In genomic region chr1:197910120-197911110, GRCh38 we compare ENCODE assay signal across 13 cellular contexts. TPM values are rescaled to one million over a fixed set of nuclear protein-coding genes. Genes with fewer than 3 reads are reported as not detected.
DNase-seq lines count a peak whose midpoint lies in the region; ATAC-seq and TF ChIP-seq lines count a peak whose summit lies in the region.
"Had no signal": no experiment of that assay in that cellular context is flagged by ENCODE, and none has a peak within 500 bp of the region (broad histone marks: within the 10 kb centered on the region; RNA-seq: fewer than 3 reads in every experiment).

No MANE protein-coding gene starts in this region.

- H3K9me3 ChIP-seq in esophagus squamous epithelium: no peaks in the 10 kb centered on the region

- no peak for ATAC-seq in stimulated activated naive CD8-positive, alpha-beta T cell treated with anti-CD3 and anti-CD28 coated beads, Interleukin-15, Interleukin-2, amounts not matched to agents 100 U/mL and 50 U/mL, for 24 hours
- ATAC-seq in activated naive CD8-positive, alpha-beta T cell treated with anti-CD3 and anti-CD28 coated beads, Interleukin-2, amount 10 ng/mL, durations not matched to agents 7 days and 5 days (ENCODE audit: low read depth): no peak
- ATAC-seq in GM18867 (IDR thresholded peaks at IDR 0.05; ENCODE audit: unreplicated experiment) (no peak), GM19463 (IDR thresholded peaks at IDR 0.05; ENCODE audit: unreplicated experiment) (no peak)

- no peak overlapping the region for H4K5ac ChIP-seq in mesendoderm (ENCODE audit: low read length)

- no peaks in the 10 kb centered on the region for H3K79me2 ChIP-seq in mesendoderm (ENCODE audit: control insufficient read depth, insufficient read depth, low read length)

- H3K4me1 Mint-ChIP-seq in stimulated activated naive CD8-positive, alpha-beta T cell treated with anti-CD3 and anti-CD28 coated beads, Interleukin-15, Interleukin-2, amounts not matched to agents 100 ng/mL and 50 ng/mL, for 24 hours (ENCODE audit: low read depth): peaks cover 50% of the 10 kb centered on the region
- H3K4me1 Mint-ChIP-seq in activated naive CD8-positive, alpha-beta T cell treated with anti-CD3 and anti-CD28 coated beads, Interleukin-2, amount 10 ng/mL, durations not matched to agents 7 days and 5 days: peaks cover 56% of the 10 kb centered on the region

- H2BK15ac ChIP-seq in mesendoderm (replicated peaks; ENCODE audit: low read depth): no peak overlapping the region

- TF ChIP-seq CTCF in esophagus squamous epithelium (IDR thresholded peaks at IDR 0.05): no peak

- no peak overlapping the region for H3K4me2 ChIP-seq in mesendoderm (ENCODE audit: low read length)

- H3K79me1 ChIP-seq in mesendoderm (ENCODE audit: low read length): no peaks in the 10 kb centered on the region

- H2BK5ac ChIP-seq in mesendoderm (ENCODE audit: low read length): no peak overlapping the region

- no peaks in the 10 kb centered on the region for H3K36me3 Mint-ChIP-seq in stimulated activated naive CD8-positive, alpha-beta T cell treated with anti-CD3 and anti-CD28 coated beads, Interleukin-15, Interleukin-2, amounts not matched to agents 100 ng/mL and 50 ng/mL, for 24 hours (ENCODE audit: low read depth)
- H3K36me3 Mint-ChIP-seq in activated naive CD8-positive, alpha-beta T cell treated with anti-CD3 and anti-CD28 coated beads, Interleukin-2, amount 10 ng/mL, durations not matched to agents 7 days and 5 days: peaks cover 1% of the 10 kb centered on the region

- peaks cover 98% of the 10 kb centered on the region for H3K27me3 Mint-ChIP-seq in stimulated activated naive CD8-positive, alpha-beta T cell treated with anti-CD3 and anti-CD28 coated beads, Interleukin-15, Interleukin-2, amounts not matched to agents 100 ng/mL and 50 ng/mL, for 24 hours
- peaks cover 97% of the 10 kb centered on the region for H3K27me3 Mint-ChIP-seq in activated naive CD8-positive, alpha-beta T cell treated with anti-CD3 and anti-CD28 coated beads, Interleukin-2, amount 10 ng/mL, durations not matched to agents 7 days and 5 days

- H2AK5ac ChIP-seq in mesendoderm (ENCODE audit: low read length): no peak overlapping the region

- H3K27ac ChIP-seq in mesendoderm (ENCODE audit: low read depth, low read length): no peak overlapping the region
- no peak overlapping the region for H3K27ac ChIP-seq in esophagus squamous epithelium
- H3K27ac ChIP-seq: KMS-11 had no signal

- no peak overlapping the region for H3K9ac ChIP-seq in mesendoderm (ENCODE audit: low read length)
- H3K9ac ChIP-seq: KMS-11 had no signal

- no peak for TF ChIP-seq POLR2A in esophagus squamous epithelium (IDR thresholded peaks at IDR 0.05)

- H3K18ac ChIP-seq in mesendoderm (ENCODE audit: low read length): no peak overlapping the region

- H4K8ac ChIP-seq in mesendoderm (ENCODE audit: low read depth, low read length): no peak overlapping the region

- H3K27me3 ChIP-seq in mesendoderm (ENCODE audit: insufficient read depth, low read length, poor library complexity) (peaks cover 87% of the 10 kb centered on the region), esophagus squamous epithelium (peaks cover 14 to 100% (median 65%) of the 10 kb centered on the region in 4 donors)

- H3K36me3 ChIP-seq in mesendoderm (ENCODE audit: control insufficient read depth, insufficient read depth, low read length): no peaks in the 10 kb centered on the region
- no peaks in the 10 kb centered on the region for H3K36me3 ChIP-seq in esophagus squamous epithelium

- H3K4me3 Mint-ChIP-seq in stimulated activated naive CD8-positive, alpha-beta T cell treated with anti-CD3 and anti-CD28 coated beads, Interleukin-15, Interleukin-2, amounts not matched to agents 100 ng/mL and 50 ng/mL, for 24 hours: peak overlapping the region; percentile 82
- peak overlapping the region; percentile 93 for H3K4me3 Mint-ChIP-seq in activated naive CD8-positive, alpha-beta T cell treated with anti-CD3 and anti-CD28 coated beads, Interleukin-2, amount 10 ng/mL, durations not matched to agents 7 days and 5 days

- peak overlapping the region; percentile 47 for H3K27ac Mint-ChIP-seq in stimulated activated naive CD8-positive, alpha-beta T cell treated with anti-CD3 and anti-CD28 coated beads, Interleukin-15, Interleukin-2, amounts not matched to agents 100 ng/mL and 50 ng/mL, for 24 hours
- peak overlapping the region; percentile 25 for H3K27ac Mint-ChIP-seq in activated naive CD8-positive, alpha-beta T cell treated with anti-CD3 and anti-CD28 coated beads, Interleukin-2, amount 10 ng/mL, durations not matched to agents 7 days and 5 days

- DNase-seq in stimulated activated naive CD8-positive, alpha-beta T cell treated with anti-CD3 and anti-CD28 coated beads, Interleukin-15, Interleukin-2, amounts not matched to agents 100 U/mL and 50 U/mL, for 24 hours: no peak
- no peak for DNase-seq in activated naive CD8-positive, alpha-beta T cell treated with anti-CD3 and anti-CD28 coated beads, Interleukin-2, amount 10 ng/mL, durations not matched to agents 7 days and 5 days
- DNase-seq in mesendoderm (no peak), esophagus squamous epithelium (lab: John Stamatoyannopoulos, UW) (no peak), glomerular visceral epithelial cell (ENCODE audit: extremely low spot score) (no peak)
- DNase-seq: cerebellar nuclear complex, midbrain had no signal

- H3K23ac ChIP-seq in mesendoderm (ENCODE audit: low read length): peak overlapping the region; percentile 3

- H3K4me3 ChIP-seq in mesendoderm (ENCODE audit: low read length) (no peak overlapping the region), esophagus squamous epithelium (peak overlapping the region in 2 of 4 donors; percentile 16 to 46)

- no peaks in the 10 kb centered on the region for H3K9me3 Mint-ChIP-seq in stimulated activated naive CD8-positive, alpha-beta T cell treated with anti-CD3 and anti-CD28 coated beads, Interleukin-15, Interleukin-2, amounts not matched to agents 100 ng/mL and 50 ng/mL, for 24 hours
- H3K9me3 Mint-ChIP-seq in activated naive CD8-positive, alpha-beta T cell treated with anti-CD3 and anti-CD28 coated beads, Interleukin-2, amount 10 ng/mL, durations not matched to agents 7 days and 5 days: no peaks in the 10 kb centered on the region

- no peak overlapping the region for H2BK120ac ChIP-seq in mesendoderm (ENCODE audit: low read depth, low read length)

- no peak overlapping the region for H3K56ac ChIP-seq in mesendoderm (ENCODE audit: low read length)

- H3K4me1 ChIP-seq in mesendoderm (ENCODE audit: control insufficient read depth, low read depth, low read length) (peaks cover 2% of the 10 kb centered on the region), esophagus squamous epithelium (peaks cover 32 to 60% (median 33%) of the 10 kb centered on the region in 3 donors)

- no CpG with 5 or more reads among the region's 48 CpGs for WGBS in mesendoderm (ENCODE audit: extremely low coverage, insufficient coverage, low lambda C conversion rate)
- WGBS in esophagus squamous epithelium, 2 donors: 7 to 12% methylated on average over 31 to 36 of the region's 48 CpGs

- intact Hi-C loops in esophagus squamous epithelium (cut with DNase I): no loop called here

- POLR2A ChIA-PET in activated naive CD8-positive, alpha-beta T cell treated with anti-CD3 and anti-CD28 coated beads, Interleukin-2, amount 10 ng/mL, durations not matched to agents 7 days and 5 days (lab: Charles Lee): interaction anchor here (0.8 kb wide), 1 partner anchor 8 kb away, joined by 4 read pairs; the partner anchor contains the start of gene C1orf53

- H3K4ac ChIP-seq in mesendoderm (ENCODE audit: low read depth, low read length): no peak overlapping the region

RNA-seq across cellular contexts. Expression of gene LHX9, which starts 6.8 kb away (rescaled TPM):
- not detected for total RNA-seq in activated naive CD8-positive, alpha-beta T cell treated with anti-CD3 and anti-CD28 coated beads, Interleukin-2, amount 10 ng/mL, durations not matched to agents 7 days and 5 days
- polyA plus RNA-seq in mesendoderm (2013, experiment 1 of 2): 0.01 TPM
- 0.01 TPM for polyA plus RNA-seq in mesendoderm (2013, experiment 2 of 2)
- not detected for total RNA-seq in esophagus squamous epithelium
- total RNA-seq: glomerular endothelial cell, subcutaneous adipose tissue had no signal

RNA-seq across cellular contexts. Expression of gene C1orf53, which starts 8.0 kb away (rescaled TPM):
- under 1 TPM in 1 of 2 experiments, not detected in 1; 0.75 TPM for total RNA-seq in activated naive CD8-positive, alpha-beta T cell treated with anti-CD3 and anti-CD28 coated beads, Interleukin-2, amount 10 ng/mL, durations not matched to agents 7 days and 5 days
- polyA plus RNA-seq in mesendoderm (2013, experiment 1 of 2): 1.6 TPM
- 1.8 TPM for polyA plus RNA-seq in mesendoderm (2013, experiment 2 of 2)
- total RNA-seq in esophagus squamous epithelium: 1 to 10 TPM in 2 of 4 donors, not detected in 2; 3.4 to 7.2 TPM
